1 cellular context compared by ENCODE assay signal in genomic region chr11:20387262-20388095, GRCh38.
TF ChIP-seq lines count a peak whose summit lies in the region.

Gene PRMT3 (plus strand): TSS chr11:20387716. CDS start chr11:20387747, 31 bp downstream.

TF ChIP-seq in HepG2, 621 proteins besides CTCF, POLR2A, EP300 and RAD21 (continued from another document and continues in another):
- TF ChIP-seq LRRFIP1 (CRISPR knock-in tag; conservative IDR thresholded peaks at IDR 0.05) (no peak), POLR2AphosphoS5 (IDR thresholded peaks at IDR 0.05; ENCODE audit: low read depth, low read length) (peak; percentile 79), EEA1 (CRISPR knock-in tag; IDR thresholded peaks at IDR 0.05; ENCODE audit: borderline replicate concordance) (peak; percentile 74; the same call in 1 of the 2 replicates), MTERF4 (CRISPR knock-in tag; IDR thresholded peaks at IDR 0.05) (peak; percentile 90), HNRNPH1 (optimal IDR thresholded peaks at IDR 0.05; ENCODE audit: low read depth, low read length) (no peak), LBX2 (CRISPR knock-in tag; IDR thresholded peaks at IDR 0.05; ENCODE audit: borderline replicate concordance) (no peak), PCBP1 (IDR thresholded peaks at IDR 0.05; ENCODE audit: borderline replicate concordance, low read depth, low read length) (peak; percentile 57; the same call in 1 of the 2 replicates), HOXA5 (CRISPR knock-in tag; IDR thresholded peaks at IDR 0.05) (peak; percentile 81), ZMYM4 (CRISPR knock-in tag; IDR thresholded peaks at IDR 0.05) (peak; percentile 98), ZNF770 (CRISPR knock-in tag; IDR thresholded peaks at IDR 0.05) (no peak; the same call in 1 of the 2 replicates), HBP1 (CRISPR knock-in tag; IDR thresholded peaks at IDR 0.05; ENCODE audit: low read depth) (0 out of 2 replicates have a peak, but pooled peaks have one; percentile 22), ARNTL (CRISPR knock-in tag; IDR thresholded peaks at IDR 0.05) (peak; percentile 72), KLF12 (CRISPR knock-in tag; IDR thresholded peaks at IDR 0.05; ENCODE audit: borderline replicate concordance) (peak; percentile 78; the same call in 1 of the 2 replicates), ZNF691 (CRISPR knock-in tag; IDR thresholded peaks at IDR 0.05; ENCODE audit: borderline replicate concordance, low read depth) (peak; percentile 24; the same call in 1 of the 2 replicates), CBX1 (IDR thresholded peaks at IDR 0.05; ENCODE audit: low read depth) (peak; percentile 23), MIER2 (CRISPR knock-in tag; IDR thresholded peaks at IDR 0.05) (peak; percentile 61; the same call in 1 of the 2 replicates), ZGPAT (CRISPR knock-in tag; IDR thresholded peaks at IDR 0.05) (peak; percentile 81; the same call in 1 of the 2 replicates), IRF1 (CRISPR knock-in tag; IDR thresholded peaks at IDR 0.05; ENCODE audit: low read depth) (no peak), ZNF251 (CRISPR knock-in tag; IDR thresholded peaks at IDR 0.05) (no peak), HOXD1 (CRISPR knock-in tag; IDR thresholded peaks at IDR 0.05) (peak; percentile 70), ZNF333 (CRISPR knock-in tag; IDR thresholded peaks at IDR 0.05; ENCODE audit: borderline replicate concordance) (no peak; the same call in none of the 2 replicates), ASH2L (IDR thresholded peaks at IDR 0.05; ENCODE audit: insufficient read length, low read depth, low read length) (peak; percentile 97), TFAP4 (IDR thresholded peaks at IDR 0.05; ENCODE audit: borderline replicate concordance, low read depth) (no peak), NKX3-1 (CRISPR knock-in tag; IDR thresholded peaks at IDR 0.05) (peak; percentile 96), ZNF781 (CRISPR knock-in tag; IDR thresholded peaks at IDR 0.05; ENCODE audit: borderline replicate concordance, not compliant biosample characterization) (peak; percentile 79), ZBTB2 (CRISPR knock-in tag; IDR thresholded peaks at IDR 0.05; ENCODE audit: low read depth) (peak; percentile 54; the same call in 1 of the 2 replicates), PRMT3 (CRISPR knock-in tag; IDR thresholded peaks at IDR 0.05; ENCODE audit: borderline replicate concordance, low read depth) (peak; percentile 55; the same call in 1 of the 2 replicates), ZNF281 (CRISPR knock-in tag; IDR thresholded peaks at IDR 0.05; ENCODE audit: borderline replicate concordance) (peak; percentile 65), PRDM15 (CRISPR knock-in tag; IDR thresholded peaks at IDR 0.05) (no peak; the same call in 1 of the 2 replicates), SP140L (CRISPR knock-in tag; IDR thresholded peaks at IDR 0.05; ENCODE audit: borderline replicate concordance) (no peak), ZNF788 (CRISPR knock-in tag; IDR thresholded peaks at IDR 0.05; ENCODE audit: borderline replicate concordance) (peak; percentile 92; the same call in 1 of the 2 replicates), SRSF9 (IDR thresholded peaks at IDR 0.05; ENCODE audit: borderline replicate concordance, insufficient read depth, low read depth, low read length, poor library complexity, severe bottlenecking) (no peak), ZNF891 (CRISPR knock-in tag; IDR thresholded peaks at IDR 0.05) (0 out of 2 replicates have a peak, but pooled peaks have one; percentile 65), ZBTB7A (CRISPR knock-in tag; IDR thresholded peaks at IDR 0.05) (peak; percentile 67; the same call in 1 of the 2 replicates), SCMH1 (CRISPR knock-in tag; IDR thresholded peaks at IDR 0.05; ENCODE audit: borderline replicate concordance) (no peak), ZNF317 (CRISPR knock-in tag; IDR thresholded peaks at IDR 0.05) (0 out of 2 replicates have a peak, but pooled peaks have one; percentile 2), ZNF331 (CRISPR knock-in tag; IDR thresholded peaks at IDR 0.05) (0 out of 2 replicates have a peak, but pooled peaks have one; percentile 22)
